ENCODE assay signal across 22 cellular contexts in genomic region chr5:145293716-145294115, GRCh38.
"Had no signal": no experiment of that assay in that cellular context is flagged by ENCODE, and none has a peak within 500 bp of the region (broad histone marks: within the 10 kb centered on the region; RNA-seq: fewer than 3 reads in every experiment).

No MANE protein-coding gene starts in this region.

- H3K4me3 Mint-ChIP-seq: IgD-negative memory B cell had no signal

- H3K9me3 Mint-ChIP-seq: IgD-negative memory B cell had no signal

- H3K27me3 ChIP-seq: Peyer's patch, SJSA1 had no signal

- H3K27ac ChIP-seq: HL-60, KMS-11, Peyer's patch, SJSA1, SK-N-MC had no signal

- H3K4me1 ChIP-seq: Peyer's patch, SJSA1 had no signal

- ATAC-seq: K562 had no signal

- H3K4me2 ChIP-seq: KMS-11 had no signal

- H3K9ac ChIP-seq: KMS-11 had no signal

- H3K27ac Mint-ChIP-seq: IgD-negative memory B cell had no signal

- H3K9me3 ChIP-seq: Peyer's patch, SJSA1 had no signal

- H3K4me1 Mint-ChIP-seq: IgD-negative memory B cell had no signal

- FAIRE-seq: HTR-8/SVneo, K562 had no signal

- H3K27me3 Mint-ChIP-seq: IgD-negative memory B cell had no signal

- DNase-seq: Kasumi-1, NCI-H1092, NCI-H1105 treated with DMSO at 0.1 percent for 48 hours, NCI-H1436, NCI-H187, NCI-H2029, NCI-H2081 treated with DMSO at 0.1 percent for 48 hours, NCI-H2171, NCI-H226, NCI-H446, NCI-H510A, NCI-H524 treated with DMSO at 0.1 percent for 48 hours, Peyer's patch, Right ventricle myocardium superior, SIG-M5 had no signal

- H3K36me3 ChIP-seq: Peyer's patch, SJSA1 had no signal

- H3K4me3 ChIP-seq: K562, Peyer's patch, SJSA1, SK-N-MC had no signal
